ENCODE assay signal across 9 cellular contexts in genomic region chr9:129351642-129352151, GRCh38.
DNase-seq lines count a peak whose midpoint lies in the region; ATAC-seq and TF ChIP-seq lines count a peak whose summit lies in the region.
"Had no signal": no experiment of that assay in that cellular context is flagged by ENCODE, and none has a peak within 500 bp of the region (broad histone marks: within the 10 kb centered on the region; RNA-seq: fewer than 3 reads in every experiment).

No MANE protein-coding gene starts in this region.

- DNase-seq in Right ventricle myocardium superior: no peak
- no peak for DNase-seq in cardiac septum (ENCODE audit: low spot score)
- no peak for DNase-seq in choroid plexus epithelial cell (ENCODE audit: low read depth)
- peak in 1 of 2 donors; percentile 54 for DNase-seq in uterus
- DNase-seq in DMS153 (lab: John Stamatoyannopoulos, UW): no peak
- DNase-seq in activated CD4-positive, alpha-beta T cell treated with anti-CD3 and anti-CD28 coated beads, Interleukin-2, amount 50 U/mL, for 1 hour: no peak
- DNase-seq: DND-41 had no signal

- H3K9me3 ChIP-seq in mesodermal cell (ENCODE audit: control insufficient read depth, low read length) (peaks cover 12% of the 10 kb centered on the region), uterus (no peaks in the 10 kb centered on the region)

- peaks cover 34% of the 10 kb centered on the region for H3K4me1 ChIP-seq in mesodermal cell (ENCODE audit: control insufficient read depth, insufficient read depth, low read length, poor library complexity, severe bottlenecking)
- no peaks in the 10 kb centered on the region for H3K4me1 ChIP-seq in uterus

- H3K27me3 ChIP-seq in uterus: no peaks in the 10 kb centered on the region

- H3K4me3 ChIP-seq in choroid plexus epithelial cell (ENCODE audit: low read depth, low read length) (peak overlapping the region; percentile 51), mesodermal cell (ENCODE audit: extremely low read depth, insufficient read depth, low read length, poor library complexity, severe bottlenecking) (peak overlapping the region; percentile 37), uterus (peak overlapping the region; percentile 32 to 47)

- TF ChIP-seq CTCF in choroid plexus epithelial cell (conservative IDR thresholded peaks at IDR 0.05; ENCODE audit: low read depth, low read length) (no peak), uterus (IDR thresholded peaks at IDR 0.05) (no peak)

- WGBS in mesodermal cell (ENCODE audit: insufficient coverage in 2 of 2), 2 experiments: 0 to 2% methylated on average over 7 of the region's 21 CpGs

- no peaks in the 10 kb centered on the region for H3K36me3 ChIP-seq in mesodermal cell (ENCODE audit: control insufficient read depth, insufficient read depth, low read length)
- H3K36me3 ChIP-seq in uterus: no peaks in the 10 kb centered on the region

- ATAC-seq in Right ventricle myocardium superior (ENCODE audit: poor library complexity): peak; percentile 12
- no peak for ATAC-seq in HG03354 (IDR thresholded peaks at IDR 0.05; ENCODE audit: poor library complexity, severe bottlenecking, unreplicated experiment)

- TF ChIP-seq POLR2A in uterus (IDR thresholded peaks at IDR 0.05): no peak

- H3K27ac ChIP-seq in mesodermal cell (ENCODE audit: low read depth, low read length, severe bottlenecking) (peak overlapping the region; percentile 82), uterus (peak overlapping the region; percentile 83)

- intact Hi-C loops in Right ventricle myocardium superior (cut with DNase I) (no loop called here), cardiac septum (cut with DNase I) (no loop called here), uterus (cut with DNase I; ENCODE audit: low total_unique reads) (no loop called here)
